In the genomic region with DNA sequence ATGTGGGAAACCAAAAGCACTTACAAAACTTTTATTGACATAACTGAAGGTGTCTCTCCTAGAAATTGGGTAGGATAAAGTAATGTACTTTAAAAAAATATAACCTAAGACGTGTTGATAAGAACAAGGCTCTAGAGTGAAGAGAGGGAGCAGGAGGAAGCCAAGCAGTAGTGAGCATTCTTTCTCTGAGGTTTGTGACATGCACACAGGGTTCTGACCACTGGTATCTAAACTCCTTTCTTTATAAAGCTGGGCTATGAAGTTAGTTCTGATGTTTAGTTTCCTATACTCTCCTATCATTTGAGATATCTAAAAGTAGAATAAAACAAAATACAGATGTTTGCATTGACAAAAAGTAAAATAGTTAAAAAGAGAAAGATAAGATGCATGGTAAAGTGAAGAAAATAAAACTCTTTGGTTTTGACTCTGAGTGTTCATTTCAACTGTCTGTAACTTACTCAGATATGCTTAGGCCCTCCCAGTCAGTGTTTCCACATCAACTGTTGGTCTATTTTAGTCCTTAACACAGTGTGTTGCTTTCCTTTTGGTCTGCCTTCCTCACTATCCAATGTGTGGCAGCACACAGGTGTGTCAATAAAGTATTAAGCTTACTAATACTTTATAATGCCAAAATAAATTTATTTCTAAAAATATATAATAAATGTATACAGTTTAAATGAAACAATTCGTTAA, we compare ENCODE assay signal across 12 cellular contexts.
DNase-seq lines count a peak whose midpoint lies in the region; ATAC-seq, FAIRE-seq and TF ChIP-seq lines count a peak whose summit lies in the region.
"Had no signal": no experiment of that assay in that cellular context is flagged by ENCODE, and none has a peak within 500 bp of the region (broad histone marks: within the 10 kb centered on the region; RNA-seq: fewer than 3 reads in every experiment).

No MANE protein-coding gene starts in this region.

- peak; percentile 85 for ATAC-seq in DND-41 (ENCODE audit: insufficient read depth, low read depth)
- ATAC-seq in GM19463 (IDR thresholded peaks at IDR 0.05; ENCODE audit: unreplicated experiment) = peak; percentile 82
- ATAC-seq in GM12878 = peak; percentile 87
- ATAC-seq in upper lobe of left lung (ENCODE audit: low FRiP score in 2 of 2) = no peak
- ATAC-seq: left lung had no signal

- peak overlapping the region; percentile 93 for H3K27ac ChIP-seq in DND-41 (ENCODE audit: low read length)
- H3K27ac ChIP-seq in MM.1S (ENCODE audit: low read length) = no peak overlapping the region; the same call in 1 of the 2 replicates
- no peak overlapping the region for H3K27ac ChIP-seq in GM12878 (ENCODE audit: control insufficient read depth, insufficient read depth)
- no peak overlapping the region for H3K27ac ChIP-seq in upper lobe of left lung
- H3K27ac ChIP-seq in OCI-LY7 (ENCODE audit: low read depth, low read length, poor library complexity, severe bottlenecking) = no peak overlapping the region
- H3K27ac ChIP-seq: left lung had no signal

- no peaks in the 10 kb centered on the region for H3F3A ChIP-seq in MM.1S (ENCODE audit: insufficient read depth, low read length)

- no peaks in the 10 kb centered on the region for H3K9me3 ChIP-seq in DND-41 (ENCODE audit: insufficient read depth, low read length, severe bottlenecking)
- no peaks in the 10 kb centered on the region for H3K9me3 ChIP-seq in MM.1S (replicated peaks; ENCODE audit: insufficient read depth, low read length)
- no peaks in the 10 kb centered on the region for H3K9me3 ChIP-seq in GM12878 (replicated peaks; ENCODE audit: control insufficient read depth, insufficient read depth, low read length)
- H3K9me3 ChIP-seq in BE2C = no peaks in the 10 kb centered on the region
- no peaks in the 10 kb centered on the region for H3K9me3 ChIP-seq in upper lobe of left lung
- no peaks in the 10 kb centered on the region for H3K9me3 ChIP-seq in OCI-LY7 (ENCODE audit: low read length)
- H3K9me3 ChIP-seq: left lung had no signal

- DNase-seq in DND-41 = peak; percentile 55
- peak; percentile 45 for DNase-seq in MM.1S
- no peak for DNase-seq in GM12878 (ENCODE audit: low read depth, low spot score)
- no peak for DNase-seq in BE2C
- no peak for DNase-seq in upper lobe of left lung
- no peak for DNase-seq in OCI-LY7 (ENCODE audit: low spot score)
- no peak for DNase-seq in activated naive CD4-positive, alpha-beta T cell treated with Interleukin-2 at 50 U/mL for 16 hours
- DNase-seq: left lung, NCI-H2227 treated with DMSO at 0.1 percent for 48 hours, SW 1271 had no signal

- H3K79me2 ChIP-seq in DND-41 (ENCODE audit: insufficient read depth, low read length) = peaks cover 13% of the 10 kb centered on the region
- H3K79me2 ChIP-seq in MM.1S (ENCODE audit: low read length) = no peaks in the 10 kb centered on the region
- no peaks in the 10 kb centered on the region for H3K79me2 ChIP-seq in GM12878 (ENCODE audit: control insufficient read depth, insufficient read depth, low read length)
- no peaks in the 10 kb centered on the region for H3K79me2 ChIP-seq in OCI-LY7 (ENCODE audit: insufficient read depth, low read depth, low read length)

- in situ Hi-C loops in GM12878 (cut with MboI) = no loop called here

- H3K4me2 ChIP-seq in DND-41 (ENCODE audit: insufficient read depth, low read length) (peak overlapping the region; percentile 48), MM.1S (ENCODE audit: low read depth, low read length) (no peak overlapping the region), GM12878 (ENCODE audit: control insufficient read depth, insufficient read depth) (no peak overlapping the region), OCI-LY7 (ENCODE audit: low read length) (no peak overlapping the region)

- TF ChIP-seq POLR2A in GM12878 (IDR thresholded peaks at IDR 0.05; ENCODE audit: low read depth, low read length) (no peak), upper lobe of left lung (IDR thresholded peaks at IDR 0.05) (no peak)

- H4K20me1 ChIP-seq in DND-41 (ENCODE audit: insufficient read depth, low read length) (no peaks in the 10 kb centered on the region), MM.1S (ENCODE audit: insufficient read depth, low read length) (no peaks in the 10 kb centered on the region), GM12878 (ENCODE audit: control insufficient read depth, insufficient read depth) (no peaks in the 10 kb centered on the region), OCI-LY7 (ENCODE audit: insufficient read depth, low read length) (no peaks in the 10 kb centered on the region)

- POLR2A ChIA-PET in GM12878 (lab: Charles Lee) (interaction anchor here (1.5 kb wide), 1 partner anchor 9 kb away, joined by 9 read pairs; no protein-coding TSS in a partner anchor), OCI-LY7 (lab: Charles Lee) (no interaction called here)

- TF ChIP-seq RAD21 in GM12878 (IDR thresholded peaks at IDR 0.05; ENCODE audit: insufficient read depth, low read depth, low read length) = no peak

- FAIRE-seq in GM12878 (lab: Jason Lieb, UNC) = no peak
- FAIRE-seq: GM12892 had no signal

- TF ChIP-seq EP300 in GM12878 (IDR thresholded peaks at IDR 0.05; ENCODE audit: borderline replicate concordance in 1 of 2, control insufficient read depth in 1 of 2, low read depth in 2 of 2, low read length in 2 of 2) = no peak
- TF ChIP-seq EP300 in upper lobe of left lung (IDR thresholded peaks at IDR 0.05) = no peak

- no peaks in the 10 kb centered on the region for H3K9me2 ChIP-seq in MM.1S (replicated peaks; ENCODE audit: insufficient read depth, low read length)
- no peaks in the 10 kb centered on the region for H3K9me2 ChIP-seq in OCI-LY7 (ENCODE audit: insufficient read depth, low read length)

- BruUV-seq in GM12878 (replicated peaks; lab: Mats Ljungman, UMichigan) (no TSS peak), OCI-LY7 (replicated peaks; lab: Mats Ljungman, UMichigan) (no TSS peak)

- RAD21 ChIA-PET in GM12878 (lab: Charles Lee; ENCODE audit: unreplicated experiment) = interaction anchor here (0.5 to 1.8 kb wide), 5 partner anchors 8 to 1467 kb away, joined by 3 to 6 read pairs (median 4); no protein-coding TSS in a partner anchor

- peak overlapping the region; percentile 53 for H3K9ac ChIP-seq in DND-41 (ENCODE audit: low read depth, low read length)
- H3K9ac ChIP-seq in MM.1S (ENCODE audit: low read length) = no peak overlapping the region
- H3K9ac ChIP-seq in GM12878 (ENCODE audit: control insufficient read depth, insufficient read depth, low read length) = no peak overlapping the region

- CTCF ChIA-PET in GM12878 (lab: Yijun Ruan, JAX) (interaction anchor here (0.8 to 1.9 kb wide), 4 partner anchors 10 to 72 kb away, joined by 3 to 4 read pairs (median 4); no protein-coding TSS in a partner anchor), OCI-LY7 (lab: Charles Lee; ENCODE audit: unreplicated experiment) (no interaction called here)

- H3K36me3 ChIP-seq in DND-41 (ENCODE audit: insufficient read depth, low read length) (no peaks in the 10 kb centered on the region), MM.1S (replicated peaks; ENCODE audit: insufficient read depth, low read length) (no peaks in the 10 kb centered on the region), GM12878 (ENCODE audit: control insufficient read depth in 2 of 2, insufficient read depth in 2 of 2, low read length in 1 of 2) (no peaks in the 10 kb centered on the region), BE2C (no peaks in the 10 kb centered on the region), upper lobe of left lung (no peaks in the 10 kb centered on the region), OCI-LY7 (ENCODE audit: insufficient read depth, low read length) (no peaks in the 10 kb centered on the region)
- H3K36me3 ChIP-seq: left lung had no signal

- intact Hi-C loops in GM12878 (cut with micrococcal nuclease; ENCODE audit: unreplicated experiment) = no loop called here
- intact Hi-C loops in OCI-LY7 (cut with micrococcal nuclease; ENCODE audit: unreplicated experiment) = no loop called here

- SMC1A ChIA-PET in GM12878 (lab: Charles Lee; ENCODE audit: uncharacterized antibody, unreplicated experiment) = interaction anchor here (0.8 to 4.3 kb wide), 9 partner anchors 9 to 259 kb away, joined by 3 to 35 read pairs (median 4); no protein-coding TSS in a partner anchor

- 0% methylated on average over 2 of the region's 2 CpGs for WGBS in GM12878 (ENCODE audit: insufficient coverage, insufficient replicate concordance, low lambda C conversion rate, missing lambda C conversion rate)
- WGBS in upper lobe of left lung, 2 donors = 66% methylated on average over 2 of the region's 2 CpGs

- H2AFZ ChIP-seq in DND-41 (ENCODE audit: low read depth, low read length) = peak overlapping the region; percentile 54
- H2AFZ ChIP-seq in MM.1S (ENCODE audit: low read length) = no peak overlapping the region
- peak overlapping the region; percentile 55 for H2AFZ ChIP-seq in GM12878 (ENCODE audit: control insufficient read depth, low read depth, low read length)
- H2AFZ ChIP-seq in OCI-LY7 (ENCODE audit: low read length) = no peak overlapping the region

- TF ChIP-seq CTCF in DND-41 (IDR thresholded peaks at IDR 0.05; ENCODE audit: borderline replicate concordance, extremely low read depth, low read length, poor library complexity, severe bottlenecking) (no peak), MM.1S (IDR thresholded peaks at IDR 0.05; ENCODE audit: low read length) (no peak), GM12878 (IDR thresholded peaks at IDR 0.05 in 2 of 3, conservative IDR thresholded peaks at IDR 0.05 in 1 of 3; ENCODE audit: control insufficient read depth in 2 of 3, extremely low read depth in 1 of 3, insufficient read depth in 1 of 3, low read depth in 3 of 3, low read length in 3 of 3) (no peak), BE2C (IDR thresholded peaks at IDR 0.05; ENCODE audit: low read depth, low read length) (no peak), upper lobe of left lung (IDR thresholded peaks at IDR 0.05) (no peak), OCI-LY7 (conservative IDR thresholded peaks at IDR 0.05; ENCODE audit: low read length) (no peak)

- H3K4me3 ChIP-seq in DND-41 (ENCODE audit: low read depth in 1 of 2, low read length in 2 of 2) (peak overlapping the region in 1 of 2 experiments; percentile 4; a peak in 1 of 4 replicates), MM.1S (ENCODE audit: low read length) (no peak overlapping the region), GM12878 (no peak overlapping the region), BE2C (ENCODE audit: low read depth, low read length) (no peak overlapping the region), upper lobe of left lung (no peak overlapping the region), OCI-LY7 (ENCODE audit: low read depth, low read length, poor library complexity, severe bottlenecking) (no peak overlapping the region)
- H3K4me3 ChIP-seq: left lung had no signal

- H3K27me3 ChIP-seq in DND-41 (ENCODE audit: insufficient read depth, low read length, poor library complexity) (no peaks in the 10 kb centered on the region), MM.1S (replicated peaks; ENCODE audit: insufficient read depth, low read length) (no peaks in the 10 kb centered on the region), GM12878 (replicated peaks in 1 of 2; ENCODE audit: control insufficient read depth in 2 of 2, insufficient read depth in 2 of 2, low read length in 1 of 2) (no peaks in the 10 kb centered on the region), BE2C (no peaks in the 10 kb centered on the region), upper lobe of left lung (no peaks in the 10 kb centered on the region)
- H3K27me3 ChIP-seq: left lung had no signal

- H3K4me1 ChIP-seq in DND-41 (ENCODE audit: insufficient read depth, low read length) (peaks cover 70% of the 10 kb centered on the region), MM.1S (ENCODE audit: low read length) (no peaks in the 10 kb centered on the region), GM12878 (ENCODE audit: control insufficient read depth, insufficient read depth, low read length) (no peaks in the 10 kb centered on the region), BE2C (peaks cover 3% of the 10 kb centered on the region; the same call in 1 of the 2 replicates), upper lobe of left lung (no peaks in the 10 kb centered on the region), OCI-LY7 (ENCODE audit: insufficient read depth, low read length, poor library complexity, severe bottlenecking) (no peaks in the 10 kb centered on the region)
- H3K4me1 ChIP-seq: left lung had no signal

Comparison
In these comparisons a context has a peak if more than half of its experiments do, and no peak if none do; other contexts are left out.
1. ATAC-seq: peak in DND-41 (single experiment), GM19463 (single experiment) and GM12878 (single experiment); none in upper lobe of left lung (0 of 2).
2. DNase-seq: peak in DND-41 (single experiment) and MM.1S (single experiment); none in GM12878 (single experiment), BE2C (single experiment), upper lobe of left lung (0 of 2), OCI-LY7 (single experiment) and activated naive CD4-positive, alpha-beta T cell treated with Interleukin-2 at 50 U/mL for 16 hours (single experiment).
3. H2AFZ ChIP-seq: peak in DND-41 (single experiment) and GM12878 (single experiment); none in MM.1S (single experiment) and OCI-LY7 (single experiment).